ENCODE assay signal across 16 cellular contexts in the genomic region with DNA sequence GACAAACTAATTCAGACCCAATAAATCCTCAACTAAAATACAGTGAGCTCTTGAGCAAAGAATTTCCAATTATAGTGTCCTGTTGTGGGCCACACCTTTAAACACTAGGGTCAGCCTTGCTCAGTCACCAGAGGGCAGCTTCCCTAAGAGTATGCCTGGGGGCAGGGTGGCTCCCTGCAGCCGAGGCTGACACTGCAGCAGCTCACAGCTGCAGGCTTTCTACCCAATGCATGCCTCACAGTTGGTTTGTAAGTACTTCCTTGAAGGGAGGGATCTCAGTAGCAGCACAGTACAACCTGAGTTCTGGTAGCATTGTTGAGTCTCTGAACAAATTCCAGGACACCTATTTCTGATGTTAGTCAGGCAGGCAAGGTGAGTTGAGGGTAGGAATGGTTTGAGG.
A peak's percentile ranks its signal among the peaks of the same experiment; 100 is the strongest.
DNase-seq lines count a peak whose midpoint lies in the region; ATAC-seq, FAIRE-seq and TF ChIP-seq lines count a peak whose summit lies in the region.
"Had no signal": no experiment of that assay in that cellular context is flagged by ENCODE, and none has a peak within 500 bp of the region (broad histone marks: within the 10 kb centered on the region; RNA-seq: fewer than 3 reads in every experiment).

No MANE protein-coding gene starts in this region.

- no peak overlapping the region for H4K5ac ChIP-seq in mesendoderm (ENCODE audit: low read length)

- H3K27ac ChIP-seq in mesendoderm (ENCODE audit: low read depth, low read length), result no peak overlapping the region
- H3K27ac ChIP-seq: stomach had no signal

- no peak overlapping the region for H3K18ac ChIP-seq in mesendoderm (ENCODE audit: low read length)

- no peak overlapping the region for H3K56ac ChIP-seq in mesendoderm (ENCODE audit: low read length)

- H2BK5ac ChIP-seq in mesendoderm (ENCODE audit: low read length), result no peak overlapping the region

- H3K79me2 ChIP-seq in mesendoderm (ENCODE audit: control insufficient read depth, insufficient read depth, low read length), result no peaks in the 10 kb centered on the region

- no peak for FAIRE-seq in bronchial epithelial cell (lab: Jason Lieb, UNC)

- peaks cover 2% of the 10 kb centered on the region for H3K4me1 ChIP-seq in mesendoderm (ENCODE audit: control insufficient read depth, low read depth, low read length)

- no peak for ATAC-seq in GM19467 (IDR thresholded peaks at IDR 0.05; ENCODE audit: unreplicated experiment)
- ATAC-seq in GM18858 (IDR thresholded peaks at IDR 0.05; ENCODE audit: unreplicated experiment), result no peak
- ATAC-seq: effector memory CD8-positive, alpha-beta T cell had no signal

- H3K36me3 ChIP-seq in bronchial epithelial cell (ENCODE audit: control insufficient read depth, insufficient read depth, low read length), result no peaks in the 10 kb centered on the region
- H3K36me3 ChIP-seq in mesendoderm (ENCODE audit: control insufficient read depth, insufficient read depth, low read length), result no peaks in the 10 kb centered on the region
- H3K36me3 ChIP-seq: stomach had no signal

- H3K4me3 ChIP-seq in bronchial epithelial cell (ENCODE audit: low read depth, low read length) (no peak overlapping the region), mesendoderm (ENCODE audit: low read length) (no peak overlapping the region)
- H3K4me3 ChIP-seq: stomach had no signal

- no peak overlapping the region for H2AK5ac ChIP-seq in mesendoderm (ENCODE audit: low read length)

- TF ChIP-seq CTCF in bronchial epithelial cell (IDR thresholded peaks at IDR 0.05; ENCODE audit: insufficient read depth, low read length, severe bottlenecking), result no peak

- no peak overlapping the region for H2BK15ac ChIP-seq in mesendoderm (replicated peaks; ENCODE audit: low read depth)

- in situ Hi-C loops in Caki2 (cut with HindIII; ENCODE audit: low pct_unique_long_range_greater_than_20kb, low sequenced_read_pairs), result no loop called here

- no peak overlapping the region for H3K4ac ChIP-seq in mesendoderm (ENCODE audit: low read depth, low read length)

- H3K4me2 ChIP-seq in mesendoderm (ENCODE audit: low read length), result no peak overlapping the region
- H3K4me2 ChIP-seq: SK-N-SH had no signal

- H3K9ac ChIP-seq in mesendoderm (ENCODE audit: low read length), result no peak overlapping the region
- H3K9ac ChIP-seq: SK-N-SH had no signal

- WGBS in mesendoderm (ENCODE audit: extremely low coverage, insufficient coverage, low lambda C conversion rate), result no CpG with 5 or more reads among the region's 1 CpG

- no peak overlapping the region for H3K23ac ChIP-seq in mesendoderm (ENCODE audit: low read length)

- no peaks in the 10 kb centered on the region for H3K79me1 ChIP-seq in mesendoderm (ENCODE audit: low read length)

- peak; percentile 17 for DNase-seq in Caki2 (ENCODE audit: low read depth)
- DNase-seq in LoVo (ENCODE audit: low spot score), result peak; percentile 2
- peak; percentile 11 for DNase-seq in bronchial epithelial cell (ENCODE audit: low read depth)
- peak; percentile 83 for DNase-seq in mesendoderm
- DNase-seq in stimulated activated CD4-positive, alpha-beta T cell treated with anti-CD3 and anti-CD28 coated beads, Interleukin-4, amount 100 ng/mL, for 1 hour, result no peak
- DNase-seq in mucosa of gallbladder (ENCODE audit: low spot score), result no peak
- DNase-seq: activated CD4-positive, alpha-beta memory T cell treated with anti-CD3 and anti-CD28 coated beads, Interleukin-2, amount 10 ng/mL, durations not matched to agents 7 days and 5 days; activated naive CD8-positive, alpha-beta T cell treated with anti-CD3 and anti-CD28 coated beads for 36 hours; CD8-positive, alpha-beta memory T cell; effector memory CD8-positive, alpha-beta T cell; hippocampal formation; NCI-H2029 treated with DMSO at 0.1 percent for 48 hours; SK-N-SH; stomach had no signal

- H4K8ac ChIP-seq in mesendoderm (ENCODE audit: low read depth, low read length), result no peak overlapping the region

- no peak overlapping the region for H2BK120ac ChIP-seq in mesendoderm (ENCODE audit: low read depth, low read length)

- H3K27me3 ChIP-seq in bronchial epithelial cell (ENCODE audit: control insufficient read depth, insufficient read depth, low read length) (no peaks in the 10 kb centered on the region), mesendoderm (ENCODE audit: insufficient read depth, low read length, poor library complexity) (no peaks in the 10 kb centered on the region)
- H3K27me3 ChIP-seq: stomach had no signal

Comparison
In these comparisons a context has a peak if more than half of its experiments do, and no peak if none do; other contexts are left out.
1. DNase-seq: peak in Caki2 (single experiment), LoVo (single experiment), bronchial epithelial cell (single experiment) and mesendoderm (single experiment); none in stimulated activated CD4-positive, alpha-beta T cell treated with anti-CD3 and anti-CD28 coated beads, Interleukin-4, amount 100 ng/mL, for 1 hour (single experiment) and mucosa of gallbladder (single experiment).